In genomic region chr10:60099998-60100747, GRCh38 we compare ENCODE assay signal across 8 cellular contexts.
DNase-seq lines count a peak whose midpoint lies in the region; ATAC-seq, FAIRE-seq and TF ChIP-seq lines count a peak whose summit lies in the region.

No MANE protein-coding gene starts in this region.

- TF ChIP-seq CTCF in PC-9 (conservative IDR thresholded peaks at IDR 0.05): peak; percentile 86

- no peak overlapping the region for H2AFZ ChIP-seq in PC-9

- ATAC-seq in HG03378 (IDR thresholded peaks at IDR 0.05; ENCODE audit: unreplicated experiment): peak; percentile 60
- ATAC-seq in GM21528 (IDR thresholded peaks at IDR 0.05; ENCODE audit: low FRiP score, unreplicated experiment): no peak

- DNase-seq in NCI-H1436 (lab: John Stamatoyannopoulos, UW): peak; percentile 29
- DNase-seq in NCI-H1436 treated with DMSO at 0.1 percent for 48 hours (lab: John Stamatoyannopoulos, UW): no peak
- DNase-seq in PC-9: peak; percentile 15 to 59
- DNase-seq in medulla oblongata (ENCODE audit: extremely low spot score): peak; percentile 82
- DNase-seq in activated T-cell treated with anti-CD3 and anti-CD28 coated beads, Interleukin-2, amount 50 U/mL, for 48 hours: no peak

- CTCF ChIA-PET in PC-9 (lab: Charles Lee): interaction anchor here (0.5 to 1.0 kb wide), 10 partner anchors 23 to 1861 kb away, joined by 3 to 18 read pairs (median 4); no protein-coding TSS in a partner anchor

- BruUV-seq in PC-9 (replicated peaks; lab: Mats Ljungman, UMichigan): no TSS peak

- H3K4me3 ChIP-seq in PC-9: no peak overlapping the region

- no peaks in the 10 kb centered on the region; the same call in 1 of the 2 replicates for H3K4me1 ChIP-seq in PC-9 (replicated peaks; ENCODE audit: insufficient read depth)

- no peaks in the 10 kb centered on the region for H3K9me3 ChIP-seq in PC-9 (ENCODE audit: insufficient read depth, low read depth)

- peak; percentile 95 for FAIRE-seq in endometrium (lab: Jason Lieb, UNC)

- H3K27me3 ChIP-seq in PC-9 (ENCODE audit: insufficient read depth, low read depth): no peaks in the 10 kb centered on the region

- H3K9me2 ChIP-seq in PC-9 (ENCODE audit: insufficient read depth): no peaks in the 10 kb centered on the region

- no peak overlapping the region for H3K27ac ChIP-seq in PC-9

- H3F3A ChIP-seq in PC-9 (ENCODE audit: insufficient read depth, low read depth): no peaks in the 10 kb centered on the region

- H3K4me2 ChIP-seq in PC-9: no peak overlapping the region

- no peaks in the 10 kb centered on the region for H4K20me1 ChIP-seq in PC-9 (ENCODE audit: insufficient read depth)

- POLR2A ChIA-PET in PC-9 (lab: Charles Lee; ENCODE audit: unreplicated experiment): no interaction called here

- intact Hi-C loops in PC-9 (cut with micrococcal nuclease; ENCODE audit: unreplicated experiment): loop anchor here (1.0 to 5.0 kb wide), 5 partner anchors 108 to 547 kb away; no protein-coding TSS in a partner anchor

- no peaks in the 10 kb centered on the region for H3K36me3 ChIP-seq in PC-9 (ENCODE audit: low read depth)

- H3K79me2 ChIP-seq in PC-9 (ENCODE audit: low read depth): no peaks in the 10 kb centered on the region

Comparison
In these comparisons a context has a peak if more than half of its experiments do, and no peak if none do; other contexts are left out.
1. DNase-seq: peak in NCI-H1436 (single experiment), PC-9 (2 of 2) and medulla oblongata (single experiment); none in NCI-H1436 treated with DMSO at 0.1 percent for 48 hours (single experiment) and activated T-cell treated with anti-CD3 and anti-CD28 coated beads, Interleukin-2, amount 50 U/mL, for 48 hours (0 of 2).